Comparison of ENCODE assay signal across 2 cellular contexts in genomic region chr2:233079473-233079877, GRCh38.
TF ChIP-seq lines count a peak whose summit lies in the region.

No MANE protein-coding gene starts in this region.

TF ChIP-seq in liver, 16 proteins besides CTCF, POLR2A, EP300 and RAD21:
- TF ChIP-seq ATF3 (IDR thresholded peaks at IDR 0.05), result no peak
- TF ChIP-seq JUND (IDR thresholded peaks at IDR 0.05), result no peak
- no peak for TF ChIP-seq SP1 (IDR thresholded peaks at IDR 0.05)
- no peak for TF ChIP-seq NR2F2 (IDR thresholded peaks at IDR 0.05)
- TF ChIP-seq ZBTB33 (IDR thresholded peaks at IDR 0.05), result no peak
- no peak for TF ChIP-seq HNF4A (conservative IDR thresholded peaks at IDR 0.05)
- TF ChIP-seq FOXA2 (IDR thresholded peaks at IDR 0.05), result no peak
- no peak for TF ChIP-seq EGR1 (IDR thresholded peaks at IDR 0.05; ENCODE audit: low read depth in 2 of 2)
- TF ChIP-seq HNF4G (IDR thresholded peaks at IDR 0.05), result no peak
- no peak for TF ChIP-seq TAF1 (conservative IDR thresholded peaks at IDR 0.05)
- no peak for TF ChIP-seq MAX (IDR thresholded peaks at IDR 0.05)
- TF ChIP-seq REST (IDR thresholded peaks at IDR 0.05), result no peak
- no peak for TF ChIP-seq YY1 (IDR thresholded peaks at IDR 0.05)
- no peak for TF ChIP-seq RXRA (IDR thresholded peaks at IDR 0.05)
- TF ChIP-seq GABPA (IDR thresholded peaks at IDR 0.05 in 1 of 2, conservative IDR thresholded peaks at IDR 0.05 in 1 of 2), result no peak
TF ChIP-seq in liver: peak in this region for 0.

TF ChIP-seq in HepG2, 621 proteins besides CTCF, POLR2A, EP300 and RAD21:
- TF ChIP-seq TOE1 (CRISPR knock-in tag; IDR thresholded peaks at IDR 0.05) (no peak), ARID5B (CRISPR knock-in tag; IDR thresholded peaks at IDR 0.05) (no peak), LBX2 (CRISPR knock-in tag; IDR thresholded peaks at IDR 0.05; ENCODE audit: borderline replicate concordance) (no peak), ZNF75D (CRISPR knock-in tag; IDR thresholded peaks at IDR 0.05; ENCODE audit: borderline replicate concordance) (no peak), ZNF296 (CRISPR knock-in tag; conservative IDR thresholded peaks at IDR 0.05) (no peak), SKI (IDR thresholded peaks at IDR 0.05; ENCODE audit: partially characterized antibody) (no peak)
